ENCODE assay signal across 12 cellular contexts in the genomic region with DNA sequence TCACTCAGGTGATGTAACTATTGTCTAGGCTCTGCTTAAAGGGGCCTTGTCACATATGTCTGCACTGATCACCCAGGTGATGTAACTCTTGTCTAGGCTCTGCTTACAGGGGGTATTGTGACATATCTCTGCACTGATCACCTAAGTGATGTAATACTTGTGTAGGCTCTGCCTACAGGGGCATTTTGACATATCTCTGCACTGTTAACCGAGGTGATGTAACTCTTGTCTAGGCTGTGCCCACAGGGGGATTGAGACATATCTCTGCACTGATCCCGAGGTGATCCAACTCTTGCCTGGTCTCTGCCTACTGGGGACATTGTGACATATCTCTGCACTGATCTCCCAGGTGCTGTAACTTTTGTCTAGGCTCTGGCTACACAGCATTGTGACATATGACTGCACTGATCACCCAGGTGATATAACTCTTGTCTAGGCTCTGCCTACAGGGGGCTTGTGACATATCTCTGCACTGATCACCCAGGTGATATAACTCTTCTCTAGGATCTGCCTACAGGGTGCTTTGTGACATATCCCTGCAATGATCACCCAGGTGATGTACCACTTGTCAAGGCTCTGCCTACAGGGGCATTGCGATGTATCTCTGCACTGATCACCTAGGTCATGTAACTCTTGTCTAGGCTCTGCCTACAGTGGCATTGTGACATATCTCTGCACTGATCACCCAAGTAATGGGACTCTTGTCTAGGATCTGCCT. TPM values are rescaled to one million over a fixed set of nuclear protein-coding genes. Genes with fewer than 3 reads are reported as not detected.
A peak's percentile ranks its signal among the peaks of the same experiment; 100 is the strongest.
DNase-seq lines count a peak whose midpoint lies in the region; ATAC-seq and TF ChIP-seq lines count a peak whose summit lies in the region.
"Not testable (repeated sequence)": the region's sequence is repeated elsewhere in the genome, so short reads cannot be mapped to it uniquely, and the experiment has no call there.
"Had no signal": no experiment of that assay in that cellular context is flagged by ENCODE, and none has a peak within 500 bp of the region (broad histone marks: within the 10 kb centered on the region; RNA-seq: fewer than 3 reads in every experiment).

No MANE protein-coding gene starts in this region.

- not testable (repeated sequence) for H4K20me1 ChIP-seq in DND-41 (ENCODE audit: insufficient read depth, low read length)

- 44 to 51% methylated on average over 3 of the region's 3 CpGs for WGBS in gastroesophageal sphincter (ENCODE audit: low coverage in 1 of 2), 2 donors

- TF ChIP-seq CTCF in DND-41 (IDR thresholded peaks at IDR 0.05; ENCODE audit: borderline replicate concordance, extremely low read depth, low read length, poor library complexity, severe bottlenecking); gastroesophageal sphincter (IDR thresholded peaks at IDR 0.05); omental fat pad (IDR thresholded peaks at IDR 0.05): not testable (repeated sequence)

- DNase-seq in DND-41; omental fat pad (ENCODE audit: low spot score): not testable (repeated sequence)
- peak; percentile 53 for DNase-seq in activated CD4-positive, CD25-positive, alpha-beta regulatory T cell treated with anti-CD3 and anti-CD28 coated beads, Interleukin-2, amount 50 U/mL, for 72 hours

- H3K4me3 ChIP-seq in DND-41 (ENCODE audit: low read depth in 1 of 2, low read length in 2 of 2); gastroesophageal sphincter: not testable (repeated sequence)

- not testable (repeated sequence) for H3K27me3 ChIP-seq in DND-41 (ENCODE audit: insufficient read depth, low read length, poor library complexity); gastroesophageal sphincter

- not testable (repeated sequence) for H3K36me3 ChIP-seq in DND-41 (ENCODE audit: insufficient read depth, low read length); gastroesophageal sphincter

- not testable (repeated sequence) for H3K79me2 ChIP-seq in DND-41 (ENCODE audit: insufficient read depth, low read length)

- not testable (repeated sequence) for H2AFZ ChIP-seq in DND-41 (ENCODE audit: low read depth, low read length)

- not testable (repeated sequence) for H3K4me2 ChIP-seq in DND-41 (ENCODE audit: insufficient read depth, low read length)

- H3K9ac ChIP-seq in DND-41 (ENCODE audit: low read depth, low read length): not testable (repeated sequence)

- H3K27ac ChIP-seq in DND-41 (ENCODE audit: low read length); gastroesophageal sphincter: not testable (repeated sequence)

- not testable (repeated sequence) for H3K4me1 ChIP-seq in DND-41 (ENCODE audit: insufficient read depth, low read length); gastroesophageal sphincter

- peak; percentile 60 for ATAC-seq in DND-41 (ENCODE audit: insufficient read depth, low read depth)
- ATAC-seq in GM19328 (IDR thresholded peaks at IDR 0.05; ENCODE audit: unreplicated experiment): peak; percentile 31
- peak; percentile 42 for ATAC-seq in GM21786 (IDR thresholded peaks at IDR 0.05; ENCODE audit: unreplicated experiment)
- ATAC-seq in HG02981 (IDR thresholded peaks at IDR 0.05; ENCODE audit: unreplicated experiment): peak; percentile 34
- peak; percentile 59 for ATAC-seq in HG03439 (IDR thresholded peaks at IDR 0.05; ENCODE audit: unreplicated experiment)
- peak; percentile 72 for ATAC-seq in gastroesophageal sphincter
- peak; percentile 86 for ATAC-seq in omental fat pad (ENCODE audit: low FRiP score)

- not testable (repeated sequence) for TF ChIP-seq EP300 in gastroesophageal sphincter (IDR thresholded peaks at IDR 0.05)

- H3K9me3 ChIP-seq in DND-41 (ENCODE audit: insufficient read depth, low read length, severe bottlenecking); gastroesophageal sphincter: not testable (repeated sequence)

- not testable (repeated sequence) for TF ChIP-seq POLR2A in gastroesophageal sphincter (IDR thresholded peaks at IDR 0.05)

RNA-seq across cellular contexts. Expression of gene USP14, which starts 50.3 kb away (rescaled TPM):
- total RNA-seq in gastroesophageal sphincter: 10 to 100 TPM; 25.7 to 40.2 (median 29.8) TPM
- 10 to 100 TPM; 31.4 to 57.5 (median 39.5) TPM for total RNA-seq in omental fat pad

RNA-seq across cellular contexts. Expression of gene TUBB8B, which starts 58.7 kb away (rescaled TPM):
- total RNA-seq in gastroesophageal sphincter (under 1 TPM in 1 of 4 donors, not detected in 3; 0.78 TPM), omental fat pad (not detected)
- total RNA-seq: A172, lower leg skin, SJCRH30, temporal lobe had no signal

Comparison
In these comparisons a context has a peak if more than half of its experiments do, and no peak if none do; other contexts are left out.
1. ATAC-seq: peak in every context shown above with its lines; median percentile 86 in omental fat pad; 72 in gastroesophageal sphincter; 60 in DND-41; 59 in HG03439; 42 in GM21786; 34 in HG02981; 31 in GM19328.